8 cellular contexts compared by ENCODE assay signal in the genomic region with DNA sequence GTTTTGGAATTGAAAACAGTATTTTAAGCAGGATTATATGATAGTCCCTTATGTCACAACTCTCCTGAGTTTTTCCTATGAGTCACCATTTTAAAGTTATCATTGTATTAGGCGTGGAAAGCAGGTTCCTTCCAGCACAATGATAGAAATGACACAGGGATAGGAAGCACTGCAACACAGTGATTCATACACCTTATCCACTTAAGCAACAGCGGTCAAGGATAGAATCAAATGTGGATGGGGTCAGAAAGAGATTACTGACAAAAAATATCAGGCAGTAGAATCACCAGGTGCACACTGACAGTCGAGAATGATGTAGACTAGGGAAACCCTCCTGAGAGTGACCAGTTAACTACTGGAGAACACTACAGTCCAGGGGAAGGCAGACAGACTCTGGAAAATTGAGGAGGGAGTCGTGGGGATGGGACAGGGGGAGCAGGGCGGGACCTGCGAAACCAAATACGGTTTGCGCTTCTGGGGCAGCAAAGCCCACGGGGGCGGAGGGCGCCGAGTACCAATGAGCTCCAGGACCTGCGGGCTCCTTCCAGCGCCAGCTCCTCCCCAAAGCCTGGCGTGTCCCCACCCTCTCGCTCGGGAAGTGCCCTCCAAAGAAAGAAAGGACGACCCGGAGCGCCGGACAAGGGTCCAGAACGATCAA. TPM values are rescaled to one million over a fixed set of nuclear protein-coding genes. Genes with fewer than 3 reads are reported as not detected.
A peak's percentile ranks its signal among the peaks of the same experiment; 100 is the strongest.
DNase-seq lines count a peak whose midpoint lies in the region; ATAC-seq lines count a peak whose summit lies in the region.

No MANE protein-coding gene starts in this region.

- peak; percentile 98 for DNase-seq in DMS 273 (lab: John Stamatoyannopoulos, UW; ENCODE audit: unreplicated experiment)
- DNase-seq in NCI-H510A treated with DMSO at 0.1 percent for 48 hours (lab: John Stamatoyannopoulos, UW): peak; percentile 53
- DNase-seq in adipocyte (ENCODE audit: low read depth): peak; percentile 88
- peak; percentile 71 for DNase-seq in hepatic stellate cell (ENCODE audit: low spot score)
- no peak for DNase-seq in sciatic nerve (ENCODE audit: low spot score)
- DNase-seq in NCI-H2227 treated with DMSO at 0.1 percent for 48 hours (lab: John Stamatoyannopoulos, UW): no peak

- peaks cover 35% of the 10 kb centered on the region for H3K4me1 ChIP-seq in adipocyte (ENCODE audit: control insufficient read depth, insufficient read depth, low read length)

- H3K9me3 ChIP-seq in adipocyte (ENCODE audit: control insufficient read depth, low read length): no peaks in the 10 kb centered on the region

- H3K9ac ChIP-seq in adipocyte (ENCODE audit: low read length): peak overlapping the region; percentile 95

- H3K4me3 ChIP-seq in adipocyte (ENCODE audit: low read length): peak overlapping the region; percentile 96

- intact Hi-C loops in sciatic nerve (cut with DNase I): no loop called here

- H3K36me3 ChIP-seq in adipocyte (ENCODE audit: control insufficient read depth, insufficient read depth, low read length, severe bottlenecking): peaks cover 3% of the 10 kb centered on the region

- peak; percentile 50 for ATAC-seq in GM19324 (IDR thresholded peaks at IDR 0.05; ENCODE audit: low FRiP score, unreplicated experiment)
- peak; percentile 38 for ATAC-seq in HG03175 (IDR thresholded peaks at IDR 0.05; ENCODE audit: unreplicated experiment)
- ATAC-seq in sciatic nerve: peak; percentile 79

- no peaks in the 10 kb centered on the region for H3K27me3 ChIP-seq in adipocyte (replicated peaks; ENCODE audit: control insufficient read depth, insufficient read depth, low read length)

RNA-seq across cellular contexts. Expression of a gene that starts 0.5 kb away (rescaled TPM):
- total RNA-seq in sciatic nerve: 34.3 TPM

RNA-seq across cellular contexts. Expression of a gene that starts 44.0 kb away (rescaled TPM):
- total RNA-seq in sciatic nerve: 30.8 TPM

RNA-seq across cellular contexts. Expression of a gene that starts 44.2 kb away (rescaled TPM):
- total RNA-seq in sciatic nerve: 20.8 TPM

Comparison
In these comparisons a context has a peak if more than half of its experiments do, and no peak if none do; other contexts are left out.
1. DNase-seq: peak in DMS 273 (single experiment), NCI-H510A treated with DMSO at 0.1 percent for 48 hours (single experiment), adipocyte (single experiment) and hepatic stellate cell (single experiment); none in sciatic nerve (single experiment) and NCI-H2227 treated with DMSO at 0.1 percent for 48 hours (single experiment).
2. Peak in every context shown above with its lines, with median percentiles within 50 percentile points of each other: ATAC-seq.